ENCODE assay signal across 28 cellular contexts in genomic region chr11:102991776-102992175, GRCh38. TPM values are rescaled to one million over a fixed set of nuclear protein-coding genes. Genes with fewer than 3 reads are reported as not detected.
A peak's percentile ranks its signal among the peaks of the same experiment; 100 is the strongest.
DNase-seq lines count a peak whose midpoint lies in the region; ATAC-seq and TF ChIP-seq lines count a peak whose summit lies in the region.
"Had no signal": no experiment of that assay in that cellular context is flagged by ENCODE, and none has a peak within 500 bp of the region (broad histone marks: within the 10 kb centered on the region; RNA-seq: fewer than 3 reads in every experiment).

No MANE protein-coding gene starts in this region.

- H4K20me1 ChIP-seq in IMR-90 (ENCODE audit: insufficient read depth, low read length) (no peaks in the 10 kb centered on the region), osteoblast (ENCODE audit: insufficient read depth, low read length) (no peaks in the 10 kb centered on the region)
- H4K20me1 ChIP-seq: BLaER1 had no signal

- no TSS peak for BruUV-seq in IMR-90 (replicated peaks; lab: Mats Ljungman, UMichigan)

- 0 out of 2 replicates have a peak overlapping the region, but pooled peaks have one; percentile 14 for H2BK120ac ChIP-seq in IMR-90 (ENCODE audit: low read depth, low read length)

- H3K9me1 ChIP-seq in IMR-90 (ENCODE audit: insufficient read depth, low read length) = peaks cover 6% of the 10 kb centered on the region

- DNase-seq in IMR-90 (no peak), NCI-H69 (lab: John Stamatoyannopoulos, UW) (peak; percentile 22), osteoblast (ENCODE audit: insufficient read length, low spot score, missing footprints) (no peak), anterior cingulate cortex (lab: John Stamatoyannopoulos, UW) (no peak), NCI-H2196 (lab: John Stamatoyannopoulos, UW; ENCODE audit: unreplicated experiment) (no peak), SK-N-DZ (ENCODE audit: low spot score) (no peak)
- DNase-seq: 8988T; ACHN; BE2C; C1 segment of cervical spinal cord; CD4-positive, CD25-positive, alpha-beta regulatory T cell; CD8-positive, alpha-beta memory T cell; COR-L47; DMS 273 treated with DMSO at 0.1 percent for 48 hours; DMS153; DMS53; DMS79; DND-41; EL; GDM1 had no signal

- H3K9ac ChIP-seq in IMR-90 (ENCODE audit: low read depth, low read length) = no peak overlapping the region
- H3K9ac ChIP-seq: BLaER1 had no signal

- 0 out of 2 replicates have a peak overlapping the region, but pooled peaks have one; percentile 50 for H2BK20ac ChIP-seq in IMR-90 (ENCODE audit: low read depth, low read length)

- TF ChIP-seq RAD21 in IMR-90 (IDR thresholded peaks at IDR 0.05; ENCODE audit: low read length) = no peak

- H3K9me3 ChIP-seq in IMR-90 (ENCODE audit: control insufficient read depth, insufficient read depth, low read length) (no peaks in the 10 kb centered on the region), osteoblast (ENCODE audit: low read depth, low read length) (no peaks in the 10 kb centered on the region)
- H3K9me3 ChIP-seq: BE2C, BLaER1 had no signal

- no peak overlapping the region for H3K23ac ChIP-seq in IMR-90 (ENCODE audit: low read depth, low read length)

- WGBS in IMR-90 (ENCODE audit: extremely low coverage in 2 of 2, insufficient read length in 1 of 2), 2 experiments = no CpG with 5 or more reads among the region's 3 CpGs

- TF ChIP-seq POLR2A in IMR-90 (IDR thresholded peaks at IDR 0.05; ENCODE audit: low read depth, low read length) = no peak

- no peak overlapping the region for H2BK15ac ChIP-seq in IMR-90 (ENCODE audit: low read depth, low read length)

- H2AK9ac ChIP-seq in IMR-90 (replicated peaks; ENCODE audit: low read depth, low read length, poor library complexity) = no peak overlapping the region

- in situ Hi-C loops in IMR-90 (cut with MboI; ENCODE audit: low sequenced_read_pairs) = no loop called here

- TF ChIP-seq CTCF in 22Rv1 (IDR thresholded peaks at IDR 0.05) (no peak), IMR-90 (conservative IDR thresholded peaks at IDR 0.05; ENCODE audit: low read depth, low read length) (no peak), osteoblast (IDR thresholded peaks at IDR 0.05; ENCODE audit: extremely low read depth, low read depth, low read length) (no peak)

- no peak overlapping the region for H4K91ac ChIP-seq in IMR-90 (ENCODE audit: insufficient read depth, low read depth, low read length)

- 0 out of 4 replicates have a peak, but pooled peaks cover 0 to 4% of the 10 kb centered on the region in 2 experiments for H3K79me1 ChIP-seq in IMR-90 (ENCODE audit: low read depth in 1 of 2, low read length in 2 of 2)

- H3K56ac ChIP-seq in IMR-90 (ENCODE audit: extremely low read depth, insufficient read depth, low read length) = no peak overlapping the region

- no peak overlapping the region for H2AFZ ChIP-seq in IMR-90 (replicated peaks; ENCODE audit: low read length, poor library complexity)
- peak overlapping the region; percentile 20 for H2AFZ ChIP-seq in osteoblast (ENCODE audit: low read length)

- H3K18ac ChIP-seq in IMR-90 (ENCODE audit: low read depth, low read length) = no peak overlapping the region

- H3K27me3 ChIP-seq in IMR-90 (ENCODE audit: control insufficient read depth, insufficient read depth, low read length) (no peaks in the 10 kb centered on the region), osteoblast (ENCODE audit: insufficient read depth, low read length) (no peaks in the 10 kb centered on the region)
- H3K27me3 ChIP-seq: BE2C, BLaER1 had no signal

- H2AK5ac ChIP-seq in IMR-90 (ENCODE audit: low read depth, low read length) = no peak overlapping the region

- H3K4me3 ChIP-seq in IMR-90 (ENCODE audit: insufficient read depth, low read depth, low read length) (no peak overlapping the region), osteoblast (ENCODE audit: insufficient read depth, low read length) (no peak overlapping the region)
- H3K4me3 ChIP-seq: BLaER1, GM12878 had no signal

- ATAC-seq in IMR-90 (ENCODE audit: low read depth) = no peak
- ATAC-seq: GM12878 had no signal

- H3K4me2 ChIP-seq in IMR-90 (ENCODE audit: low read depth, low read length) (no peak overlapping the region), osteoblast (ENCODE audit: insufficient read depth, low read length) (no peak overlapping the region)
- H3K4me2 ChIP-seq: BLaER1 had no signal

- no peak overlapping the region for H3K14ac ChIP-seq in IMR-90 (replicated peaks; ENCODE audit: low read depth, low read length)

- no peak overlapping the region for H2BK5ac ChIP-seq in IMR-90 (ENCODE audit: low read depth, low read length, poor library complexity, severe bottlenecking)

- intact Hi-C loops in IMR-90 (cut with micrococcal nuclease) = no loop called here

- H3K36me3 ChIP-seq in IMR-90 (ENCODE audit: control insufficient read depth, insufficient read depth, low read length) (no peaks in the 10 kb centered on the region), osteoblast (ENCODE audit: insufficient read depth, low read length) (no peaks in the 10 kb centered on the region)
- H3K36me3 ChIP-seq: BE2C, BLaER1 had no signal

- no peaks in the 10 kb centered on the region for H3K79me2 ChIP-seq in osteoblast (ENCODE audit: insufficient read depth, low read length)

- CTCF ChIA-PET in IMR-90 (lab: Yijun Ruan, JAX) = no interaction called here

- no peak overlapping the region for H4K5ac ChIP-seq in IMR-90 (ENCODE audit: low read depth, low read length)

- H3K27ac ChIP-seq in 22Rv1 = 0 out of 2 replicates have a peak overlapping the region, but pooled peaks have one; percentile 17
- H3K27ac ChIP-seq in IMR-90 (ENCODE audit: insufficient read depth, low read length) = no peak overlapping the region
- no peak overlapping the region for H3K27ac ChIP-seq in osteoblast (ENCODE audit: low read depth, low read length)
- H3K27ac ChIP-seq: BLaER1 had no signal

- POLR2A ChIA-PET in IMR-90 (lab: Charles Lee; ENCODE audit: unreplicated experiment) = no interaction called here

- dilution Hi-C loops in IMR-90 (cut with HindIII; ENCODE audit: low sequenced_read_pairs, unreplicated experiment) = no loop called here

- peaks cover 9% of the 10 kb centered on the region for H3K4me1 ChIP-seq in IMR-90 (ENCODE audit: control insufficient read depth, insufficient read depth, low read length)
- H3K4me1 ChIP-seq in osteoblast (ENCODE audit: insufficient read depth, low read length) = peaks cover 24% of the 10 kb centered on the region
- H3K4me1 ChIP-seq: BE2C, BLaER1 had no signal

- no peak overlapping the region for H3K4ac ChIP-seq in IMR-90 (ENCODE audit: low read depth, low read length)

- no peak overlapping the region for H4K8ac ChIP-seq in IMR-90 (ENCODE audit: low read depth in 2 of 2, low read length in 2 of 2)

TF ChIP-seq in IMR-90, 13 proteins besides CTCF, POLR2A, EP300 and RAD21:
- TF ChIP-seq RFX5 (IDR thresholded peaks at IDR 0.05; ENCODE audit: low read depth, low read length) (no peak), BHLHE40 (IDR thresholded peaks at IDR 0.05; ENCODE audit: low read depth, low read length) (no peak), SMC3 (IDR thresholded peaks at IDR 0.05; ENCODE audit: low read depth, low read length) (no peak), CEBPB (IDR thresholded peaks at IDR 0.05; ENCODE audit: low read depth, low read length) (no peak), CHD1 (IDR thresholded peaks at IDR 0.05; ENCODE audit: low read depth, low read length) (no peak), RCOR1 (IDR thresholded peaks at IDR 0.05; ENCODE audit: insufficient replicate concordance, low read length) (no peak), MAZ (IDR thresholded peaks at IDR 0.05; ENCODE audit: borderline replicate concordance, low read depth, low read length) (no peak), MAFK (IDR thresholded peaks at IDR 0.05; ENCODE audit: low read depth, low read length) (no peak), ELK1 (IDR thresholded peaks at IDR 0.05; ENCODE audit: borderline replicate concordance, low read depth, low read length) (no peak), USF2 (IDR thresholded peaks at IDR 0.05; ENCODE audit: low read depth, low read length) (no peak), FOS (IDR thresholded peaks at IDR 0.05; ENCODE audit: low read depth, low read length) (no peak), NFE2L2 (IDR thresholded peaks at IDR 0.05; ENCODE audit: low read depth, low read length) (no peak), MXI1 (IDR thresholded peaks at IDR 0.05; ENCODE audit: borderline replicate concordance, low read depth, low read length) (no peak)

RNA-seq across cellular contexts. Expression of gene MMP13, which starts 36.2 kb away (rescaled TPM):
- not detected in 2 replicates for total RNA-seq in IMR-90 (2012; rRNA removed)
- not detected in 2 replicates for polyA plus RNA-seq in IMR-90 (2012; rRNA removed)
- polyA plus RNA-seq in IMR-90 (2012; cell fraction: cytosol; rRNA removed) = not detected in 2 replicates
- not detected in 2 replicates for polyA plus RNA-seq in IMR-90 (2012; cell fraction: nucleus; rRNA removed; ENCODE audit: low replicate concordance)
- total RNA-seq in osteoblast = 1.8 and 2.5 TPM in 2 replicates
- polyA plus RNA-seq in SK-N-DZ (2014; cell fraction: cytosol; rRNA removed) = not detected in 2 replicates
- polyA plus RNA-seq in SK-N-DZ (2014; cell fraction: nucleus; rRNA removed) = not detected in 2 replicates
- total RNA-seq: A673; CD4-positive, alpha-beta memory T cell; CD4-positive, CD25-positive, alpha-beta regulatory T cell; CD8-positive, alpha-beta memory T cell; G401; GM12878 had no signal
- polyA plus RNA-seq: AG04450; CD14-positive monocyte; CD4-positive, alpha-beta memory T cell; CD4-positive, CD25-positive, alpha-beta regulatory T cell; CD8-positive, alpha-beta memory T cell had no signal
